In genomic region chr10:13788701-13789447, GRCh38 we compare ENCODE assay signal across 9 cellular contexts.
DNase-seq lines count a peak whose midpoint lies in the region; ATAC-seq and TF ChIP-seq lines count a peak whose summit lies in the region.
"Had no signal": no experiment of that assay in that cellular context is flagged by ENCODE, and none has a peak within 500 bp of the region (broad histone marks: within the 10 kb centered on the region; RNA-seq: fewer than 3 reads in every experiment).

No MANE protein-coding gene starts in this region.

- no peaks in the 10 kb centered on the region for H3K36me3 ChIP-seq in upper lobe of left lung

- TF ChIP-seq POLR2A in upper lobe of left lung (IDR thresholded peaks at IDR 0.05) = no peak

- H3K4me1 ChIP-seq in upper lobe of left lung = peaks cover 22 to 33% (median 30%) of the 10 kb centered on the region in 4 donors

- WGBS in upper lobe of left lung, 2 donors = 69% methylated on average over 9 of the region's 9 CpGs

- H3K4me3 ChIP-seq in upper lobe of left lung = no peak overlapping the region

- ATAC-seq in upper lobe of left lung (ENCODE audit: low FRiP score in 2 of 2) = peak in 1 of 2 donors; percentile 80
- no peak for ATAC-seq in GM19455 (IDR thresholded peaks at IDR 0.05; ENCODE audit: unreplicated experiment)

- H3K36me3 Mint-ChIP-seq in activated T-cell treated with anti-CD3 and anti-CD28 coated beads, Interleukin-2, amount 50 U/mL, for 24 hours (ENCODE audit: low read depth) = no peaks in the 10 kb centered on the region

- no peak for TF ChIP-seq EP300 in upper lobe of left lung (IDR thresholded peaks at IDR 0.05)

- no peak for DNase-seq in activated T-cell treated with anti-CD3 and anti-CD28 coated beads, Interleukin-2, amount 50 U/mL, for 24 hours
- no peak for DNase-seq in activated T-cell treated with anti-CD3 and anti-CD28 coated beads, Interleukin-2, amount 50 U/mL, for 1 hour
- DNase-seq in cerebellum (ENCODE audit: low spot score) (peak; percentile 44), lung microvascular endothelial cell (ENCODE audit: low read depth in 2 of 2) (peak; percentile 67 to 71), upper lobe of left lung (no peak), NCI-H1048 (lab: John Stamatoyannopoulos, UW) (no peak), GDM1 (lab: John Stamatoyannopoulos, UW) (no peak)

- no peaks in the 10 kb centered on the region for H3K27me3 ChIP-seq in upper lobe of left lung

- H3K9me3 Mint-ChIP-seq in activated T-cell treated with anti-CD3 and anti-CD28 coated beads, Interleukin-2, amount 50 U/mL, for 24 hours = no peaks in the 10 kb centered on the region

- peaks cover 30% of the 10 kb centered on the region for H3K4me1 Mint-ChIP-seq in activated T-cell treated with anti-CD3 and anti-CD28 coated beads, Interleukin-2, amount 50 U/mL, for 24 hours (ENCODE audit: low read depth)

- peak overlapping the region; percentile 45 to 72 (median 64) for H3K27ac ChIP-seq in upper lobe of left lung
- H3K27ac ChIP-seq: HL-60 had no signal

- peak overlapping the region; percentile 71 for H3K27ac Mint-ChIP-seq in activated T-cell treated with anti-CD3 and anti-CD28 coated beads, Interleukin-2, amount 50 U/mL, for 24 hours

- H3K9me3 ChIP-seq in upper lobe of left lung = no peaks in the 10 kb centered on the region

- no peak for TF ChIP-seq CTCF in upper lobe of left lung (IDR thresholded peaks at IDR 0.05)

- no peaks in the 10 kb centered on the region for H3K27me3 Mint-ChIP-seq in activated T-cell treated with anti-CD3 and anti-CD28 coated beads, Interleukin-2, amount 50 U/mL, for 24 hours

- H3K4me3 Mint-ChIP-seq in activated T-cell treated with anti-CD3 and anti-CD28 coated beads, Interleukin-2, amount 50 U/mL, for 24 hours = no peak overlapping the region

Comparison
In these comparisons a context has a peak if more than half of its experiments do, and no peak if none do; other contexts are left out.
1. DNase-seq: peak in cerebellum (single experiment) and lung microvascular endothelial cell (2 of 2); none in activated T-cell treated with anti-CD3 and anti-CD28 coated beads, Interleukin-2, amount 50 U/mL, for 24 hours (single experiment), activated T-cell treated with anti-CD3 and anti-CD28 coated beads, Interleukin-2, amount 50 U/mL, for 1 hour (single experiment), upper lobe of left lung (0 of 2), NCI-H1048 (single experiment) and GDM1 (single experiment).